Comparison of ENCODE assay signal across 8 cellular contexts in genomic region chr16:12573730-12574383, GRCh38.
DNase-seq lines count a peak whose midpoint lies in the region.

No MANE protein-coding gene starts in this region.

- in situ Hi-C loops in KBM-7 (cut with MboI; ENCODE audit: low pct_unique_long_range_greater_than_20kb, low sequenced_read_pairs) = no loop called here

- H3K27me3 Mint-ChIP-seq in T-helper 1 cell treated with Interleukin-12 subunit alpha and Interleukin-12 subunit beta and Interleukin-4 antibody, amounts not matched to agents 30 μg/mL and 1 μg/mL, for 36 hours (ENCODE audit: low read depth) = no peaks in the 10 kb centered on the region

- peaks cover 29% of the 10 kb centered on the region for H3K36me3 Mint-ChIP-seq in T-helper 1 cell treated with Interleukin-12 subunit alpha and Interleukin-12 subunit beta and Interleukin-4 antibody, amounts not matched to agents 30 μg/mL and 1 μg/mL, for 36 hours (ENCODE audit: low read depth)

- peak overlapping the region; percentile 49 for H3K27ac Mint-ChIP-seq in T-helper 1 cell treated with Interleukin-12 subunit alpha and Interleukin-12 subunit beta and Interleukin-4 antibody, amounts not matched to agents 30 μg/mL and 1 μg/mL, for 36 hours

- H3K4me3 Mint-ChIP-seq in T-helper 1 cell treated with Interleukin-12 subunit alpha and Interleukin-12 subunit beta and Interleukin-4 antibody, amounts not matched to agents 30 μg/mL and 1 μg/mL, for 36 hours = no peak overlapping the region

- peak; percentile 68 for DNase-seq in COLO829 (ENCODE audit: low spot score)
- DNase-seq in KBM-7 = peak; percentile 75
- DNase-seq in amniotic epithelial cell (ENCODE audit: low read depth) = peak; percentile 30
- peak; percentile 90 for DNase-seq in iPS-NIHi7 (ENCODE audit: extremely low spot score)
- DNase-seq in stimulated activated CD4-positive, alpha-beta T cell treated with anti-CD3 and anti-CD28 coated beads, Interleukin-2, amount 100 ng/mL, for 4 hours (ENCODE audit: low read depth) = peak; percentile 52
- no peak for DNase-seq in NCI-H2227 treated with DMSO at 0.1 percent for 48 hours (lab: John Stamatoyannopoulos, UW)
- no peak for DNase-seq in NCI-H2227 (lab: John Stamatoyannopoulos, UW; ENCODE audit: unreplicated experiment)

- H3K4me1 Mint-ChIP-seq in T-helper 1 cell treated with Interleukin-12 subunit alpha and Interleukin-12 subunit beta and Interleukin-4 antibody, amounts not matched to agents 30 μg/mL and 1 μg/mL, for 36 hours (ENCODE audit: low read depth) = peaks cover 17% of the 10 kb centered on the region

- H3K9me3 Mint-ChIP-seq in T-helper 1 cell treated with Interleukin-12 subunit alpha and Interleukin-12 subunit beta and Interleukin-4 antibody, amounts not matched to agents 30 μg/mL and 1 μg/mL, for 36 hours = no peaks in the 10 kb centered on the region

Comparison
In these comparisons a context has a peak if more than half of its experiments do, and no peak if none do; other contexts are left out.
1. DNase-seq: peak in COLO829 (single experiment), KBM-7 (single experiment), amniotic epithelial cell (single experiment), iPS-NIHi7 (single experiment) and stimulated activated CD4-positive, alpha-beta T cell treated with anti-CD3 and anti-CD28 coated beads, Interleukin-2, amount 100 ng/mL, for 4 hours (single experiment); none in NCI-H2227 treated with DMSO at 0.1 percent for 48 hours (single experiment) and NCI-H2227 (single experiment).